ENCODE assay signal across 21 cellular contexts in the genomic region with DNA sequence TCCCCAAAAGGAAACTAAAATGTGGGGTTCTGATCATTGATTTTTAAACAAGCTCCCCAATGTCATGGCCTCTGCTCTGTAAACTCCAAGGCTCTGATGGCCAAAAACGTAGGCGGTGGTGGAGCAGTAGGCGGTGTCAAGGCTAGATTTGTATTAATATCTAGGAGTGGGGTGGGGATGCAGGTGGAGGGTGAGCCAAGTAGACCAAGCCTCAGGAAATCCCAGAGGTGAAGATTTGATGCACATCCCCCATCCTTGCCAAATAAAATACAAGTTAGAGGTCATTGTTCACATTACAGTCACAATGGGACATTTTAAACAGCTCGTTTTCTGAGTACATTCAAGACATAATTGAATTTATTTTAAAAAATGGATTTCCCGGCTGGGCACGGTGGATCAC. TPM values are rescaled to one million over a fixed set of nuclear protein-coding genes. Genes with fewer than 3 reads are reported as not detected.
DNase-seq lines count a peak whose midpoint lies in the region; ATAC-seq and TF ChIP-seq lines count a peak whose summit lies in the region.
"Had no signal": no experiment of that assay in that cellular context is flagged by ENCODE, and none has a peak within 500 bp of the region (broad histone marks: within the 10 kb centered on the region; RNA-seq: fewer than 3 reads in every experiment).

No MANE protein-coding gene starts in this region.

- H3K27me3 ChIP-seq in right atrium auricular region (no peaks in the 10 kb centered on the region), subcutaneous abdominal adipose tissue (ENCODE audit: control insufficient read depth in 5 of 5, insufficient read depth in 4 of 5, low read length in 5 of 5) (no peaks in the 10 kb centered on the region)

- H3K4me3 ChIP-seq in right atrium auricular region (no peak overlapping the region), subcutaneous abdominal adipose tissue (ENCODE audit: low read depth in 1 of 5, low read length in 5 of 5) (no peak overlapping the region)
- H3K4me3 ChIP-seq: A549 had no signal

- H3K4me1 ChIP-seq in right atrium auricular region (peaks cover 0 to 91% of the 10 kb centered on the region in 2 donors), subcutaneous abdominal adipose tissue (ENCODE audit: control insufficient read depth in 5 of 5, insufficient read depth in 5 of 5, low read length in 5 of 5) (peaks cover 8 to 54% (median 18%) of the 10 kb centered on the region in 5 donors)

- H3K9me3 ChIP-seq in right atrium auricular region (no peaks in the 10 kb centered on the region), subcutaneous abdominal adipose tissue (ENCODE audit: control insufficient read depth in 5 of 5, low read length in 5 of 5) (no peaks in the 10 kb centered on the region)
- H3K9me3 ChIP-seq: A549 had no signal

- H3K4me3 Mint-ChIP-seq in activated naive CD8-positive, alpha-beta T cell treated with anti-CD3 and anti-CD28 coated beads, Interleukin-2, amount 10 ng/mL, durations not matched to agents 7 days and 5 days, result no peak overlapping the region
- H3K4me3 Mint-ChIP-seq in activated naive CD8-positive, alpha-beta T cell treated with anti-CD3 and anti-CD28 coated beads for 36 hours, result no peak overlapping the region
- no peak overlapping the region for H3K4me3 Mint-ChIP-seq in activated CD4-positive, alpha-beta T cell treated with anti-CD3 and anti-CD28 coated beads for 36 hours
- H3K4me3 Mint-ChIP-seq: CD14-positive monocyte; CD4-positive, alpha-beta memory T cell; HFFc6 had no signal

- CTCF ChIA-PET in activated CD4-positive, alpha-beta T cell treated with anti-CD3 and anti-CD28 coated beads for 36 hours (lab: Charles Lee), result interaction anchor here (0.6 to 1.0 kb wide), 4 partner anchors 15 to 216 kb away, joined by 3 read pairs; no protein-coding TSS in a partner anchor

- ATAC-seq in activated naive CD8-positive, alpha-beta T cell treated with anti-CD3 and anti-CD28 coated beads, Interleukin-2, amount 10 ng/mL, durations not matched to agents 7 days and 5 days (ENCODE audit: low read depth), result no peak
- ATAC-seq in left ventricle myocardium superior (peak; percentile 9), Right ventricle myocardium inferior (no peak), GM21390 (IDR thresholded peaks at IDR 0.05; ENCODE audit: unreplicated experiment) (no peak)
- ATAC-seq in activated CD4-positive, alpha-beta T cell treated with anti-CD3 and anti-CD28 coated beads for 36 hours, result no peak
- ATAC-seq: A549, HCT116 had no signal

- DNase-seq in activated naive CD8-positive, alpha-beta T cell treated with anti-CD3 and anti-CD28 coated beads, Interleukin-2, amount 10 ng/mL, durations not matched to agents 7 days and 5 days, result no peak
- DNase-seq in activated naive CD8-positive, alpha-beta T cell treated with anti-CD3 and anti-CD28 coated beads for 36 hours, result no peak
- no peak for DNase-seq in left ventricle myocardium superior
- DNase-seq in Right ventricle myocardium inferior (ENCODE audit: missing footprints), result no peak
- no peak for DNase-seq in right atrium auricular region (ENCODE audit: low spot score)
- DNase-seq in activated CD4-positive, alpha-beta T cell treated with anti-CD3 and anti-CD28 coated beads for 36 hours, result no peak
- DNase-seq: AML-193; CD4-positive, alpha-beta memory T cell; DMS153; DMS79 treated with DMSO at 0.1 percent for 48 hours; GF-D8; GOT3; H7; HFFc6 had no signal

- peaks cover 8% of the 10 kb centered on the region for H3K36me3 Mint-ChIP-seq in activated naive CD8-positive, alpha-beta T cell treated with anti-CD3 and anti-CD28 coated beads, Interleukin-2, amount 10 ng/mL, durations not matched to agents 7 days and 5 days
- H3K36me3 Mint-ChIP-seq in activated naive CD8-positive, alpha-beta T cell treated with anti-CD3 and anti-CD28 coated beads for 36 hours, result peaks cover 2% of the 10 kb centered on the region
- peaks cover 2% of the 10 kb centered on the region for H3K36me3 Mint-ChIP-seq in activated CD4-positive, alpha-beta T cell treated with anti-CD3 and anti-CD28 coated beads for 36 hours (ENCODE audit: low read depth)
- H3K36me3 Mint-ChIP-seq: CD4-positive, alpha-beta memory T cell had no signal

- peak overlapping the region; percentile 6 for H3K27ac Mint-ChIP-seq in activated naive CD8-positive, alpha-beta T cell treated with anti-CD3 and anti-CD28 coated beads, Interleukin-2, amount 10 ng/mL, durations not matched to agents 7 days and 5 days
- H3K27ac Mint-ChIP-seq in activated naive CD8-positive, alpha-beta T cell treated with anti-CD3 and anti-CD28 coated beads for 36 hours, result no peak overlapping the region
- no peak overlapping the region for H3K27ac Mint-ChIP-seq in activated CD4-positive, alpha-beta T cell treated with anti-CD3 and anti-CD28 coated beads for 36 hours
- H3K27ac Mint-ChIP-seq: CD14-positive monocyte, HFFc6 had no signal

- peak overlapping the region; percentile 50 to 80 for H3K27ac ChIP-seq in right atrium auricular region
- peak overlapping the region; percentile 18 for H3K27ac ChIP-seq in subcutaneous abdominal adipose tissue (ENCODE audit: low read depth, low read length)
- H3K27ac ChIP-seq: 22Rv1, A549, HL-60 had no signal

- intact Hi-C loops in left ventricle myocardium superior (cut with micrococcal nuclease) (no loop called here), Right ventricle myocardium inferior (cut with DNase I) (loop anchor here (5.0 kb wide), 1 partner anchor 128 kb away; a partner anchor contains a TSS)
- intact Hi-C loops in activated CD4-positive, alpha-beta T cell treated with anti-CD3 and anti-CD28 coated beads for 36 hours (cut with DNase I, micrococcal nuclease), result loop anchor here (5.0 to 10.0 kb wide), 3 partner anchors 57 to 406 kb away; a partner anchor contains a TSS

- peaks cover 47% of the 10 kb centered on the region for H3K4me1 Mint-ChIP-seq in activated naive CD8-positive, alpha-beta T cell treated with anti-CD3 and anti-CD28 coated beads, Interleukin-2, amount 10 ng/mL, durations not matched to agents 7 days and 5 days
- peaks cover 37% of the 10 kb centered on the region for H3K4me1 Mint-ChIP-seq in activated naive CD8-positive, alpha-beta T cell treated with anti-CD3 and anti-CD28 coated beads for 36 hours
- peaks cover 36% of the 10 kb centered on the region for H3K4me1 Mint-ChIP-seq in activated CD4-positive, alpha-beta T cell treated with anti-CD3 and anti-CD28 coated beads for 36 hours

- peaks cover 3% of the 10 kb centered on the region for H3K36me3 ChIP-seq in right atrium auricular region
- peaks cover 0 to 9% (median 2%) of the 10 kb centered on the region in 5 donors for H3K36me3 ChIP-seq in subcutaneous abdominal adipose tissue (ENCODE audit: control insufficient read depth in 5 of 5, insufficient read depth in 5 of 5, low read length in 5 of 5)

- POLR2A ChIA-PET in activated naive CD8-positive, alpha-beta T cell treated with anti-CD3 and anti-CD28 coated beads, Interleukin-2, amount 10 ng/mL, durations not matched to agents 7 days and 5 days (lab: Charles Lee), result interaction anchor here (1.6 kb wide), 1 partner anchor 126 kb away, joined by 6 read pairs; no protein-coding TSS in a partner anchor
- POLR2A ChIA-PET in activated CD4-positive, alpha-beta T cell treated with anti-CD3 and anti-CD28 coated beads for 36 hours (lab: Charles Lee), result no interaction called here

- no peak for TF ChIP-seq CTCF in right atrium auricular region (IDR thresholded peaks at IDR 0.05)

- no peaks in the 10 kb centered on the region for H3K9me3 Mint-ChIP-seq in activated naive CD8-positive, alpha-beta T cell treated with anti-CD3 and anti-CD28 coated beads, Interleukin-2, amount 10 ng/mL, durations not matched to agents 7 days and 5 days
- no peaks in the 10 kb centered on the region for H3K9me3 Mint-ChIP-seq in activated naive CD8-positive, alpha-beta T cell treated with anti-CD3 and anti-CD28 coated beads for 36 hours
- no peaks in the 10 kb centered on the region for H3K9me3 Mint-ChIP-seq in activated CD4-positive, alpha-beta T cell treated with anti-CD3 and anti-CD28 coated beads for 36 hours (ENCODE audit: low read depth)
- H3K9me3 Mint-ChIP-seq: CD14-positive monocyte; CD4-positive, alpha-beta memory T cell; HFFc6 had no signal

- H3K27me3 Mint-ChIP-seq in activated naive CD8-positive, alpha-beta T cell treated with anti-CD3 and anti-CD28 coated beads, Interleukin-2, amount 10 ng/mL, durations not matched to agents 7 days and 5 days, result no peaks in the 10 kb centered on the region
- no peaks in the 10 kb centered on the region for H3K27me3 Mint-ChIP-seq in activated naive CD8-positive, alpha-beta T cell treated with anti-CD3 and anti-CD28 coated beads for 36 hours
- no peaks in the 10 kb centered on the region for H3K27me3 Mint-ChIP-seq in activated CD4-positive, alpha-beta T cell treated with anti-CD3 and anti-CD28 coated beads for 36 hours
- H3K27me3 Mint-ChIP-seq: CD4-positive, alpha-beta memory T cell had no signal

- peak overlapping the region in 1 of 5 donors; percentile 20 for H3K9ac ChIP-seq in subcutaneous abdominal adipose tissue (ENCODE audit: low read length in 5 of 5)

RNA-seq across cellular contexts. Expression of a gene that starts 30.9 kb away (rescaled TPM):
- total RNA-seq in activated naive CD8-positive, alpha-beta T cell treated with anti-CD3 and anti-CD28 coated beads, Interleukin-2, amount 10 ng/mL, durations not matched to agents 7 days and 5 days, result 10 to 100 TPM; 19.0 to 23.5 TPM
- total RNA-seq in activated naive CD8-positive, alpha-beta T cell treated with anti-CD3 and anti-CD28 coated beads for 36 hours, result 10 to 100 TPM; 20.2 to 20.6 TPM
- total RNA-seq in left ventricle myocardium superior, result 34.0 TPM
- total RNA-seq in Right ventricle myocardium inferior, result 32.2 TPM
- total RNA-seq in right atrium auricular region, result 10 to 100 TPM; 15.0 to 27.0 TPM
- 10 to 100 TPM; 13.8 to 16.4 TPM for total RNA-seq in activated CD4-positive, alpha-beta T cell treated with anti-CD3 and anti-CD28 coated beads for 36 hours
